8 cellular contexts compared by ENCODE assay signal in genomic region chr14:23478109-23478698, GRCh38. TPM values are rescaled to one million over a fixed set of nuclear protein-coding genes. Genes with fewer than 3 reads are reported as not detected.
DNase-seq lines count a peak whose midpoint lies in the region; ATAC-seq and TF ChIP-seq lines count a peak whose summit lies in the region.

No MANE protein-coding gene starts in this region.

- TF ChIP-seq EP300 in tibial nerve (IDR thresholded peaks at IDR 0.05) = no peak

- intact Hi-C loops in CD4-positive, alpha-beta memory T cell (cut with micrococcal nuclease) = loop anchor here (1.0 kb wide), 2 partner anchors 61 to 84 kb away; no protein-coding TSS in a partner anchor

- H3K27ac ChIP-seq in CD4-positive, alpha-beta memory T cell (ENCODE audit: low read depth, low read length) = no peak overlapping the region
- H3K27ac ChIP-seq in OCI-LY3 (ENCODE audit: low read length) = no peak overlapping the region
- H3K27ac ChIP-seq in osteoblast (ENCODE audit: low read depth, low read length) = no peak overlapping the region
- H3K27ac ChIP-seq in tibial nerve = no peak overlapping the region

- no peaks in the 10 kb centered on the region for H3K9me3 ChIP-seq in CD4-positive, alpha-beta memory T cell (ENCODE audit: control insufficient read depth in 1 of 2, low read length in 2 of 2)
- H3K9me3 ChIP-seq in OCI-LY3 (ENCODE audit: insufficient read depth, low read length) (no peaks in the 10 kb centered on the region), osteoblast (ENCODE audit: low read depth, low read length) (no peaks in the 10 kb centered on the region), tibial nerve (no peaks in the 10 kb centered on the region)

- H3K9ac ChIP-seq in OCI-LY3 (ENCODE audit: low read length) = no peak overlapping the region

- peaks cover 54 to 64% of the 10 kb centered on the region in 2 donors for H3K36me3 Mint-ChIP-seq in CD4-positive, alpha-beta memory T cell

- peak overlapping the region in 4 of 7 donors; percentile 0 to 83 (median 28) for H3K27ac Mint-ChIP-seq in CD4-positive, alpha-beta memory T cell

- TF ChIP-seq POLR2A in tibial nerve (IDR thresholded peaks at IDR 0.05) = no peak

- TF ChIP-seq CTCF in OCI-LY3 (IDR thresholded peaks at IDR 0.05; ENCODE audit: low read depth, low read length) = peak; percentile 81
- peak; percentile 67 for TF ChIP-seq CTCF in osteoblast (IDR thresholded peaks at IDR 0.05; ENCODE audit: extremely low read depth, low read depth, low read length)
- peak; percentile 53 to 84 (median 56) for TF ChIP-seq CTCF in tibial nerve (IDR thresholded peaks at IDR 0.05)

- H3K4me3 Mint-ChIP-seq in CD4-positive, alpha-beta memory T cell = no peak overlapping the region

- H2AFZ ChIP-seq in OCI-LY3 (ENCODE audit: low read depth, low read length) = no peak overlapping the region
- H2AFZ ChIP-seq in osteoblast (ENCODE audit: low read length) = no peak overlapping the region

- no peaks in the 10 kb centered on the region for H3K9me3 Mint-ChIP-seq in CD4-positive, alpha-beta memory T cell

- no peak overlapping the region for H3K4me3 ChIP-seq in CD4-positive, alpha-beta memory T cell (ENCODE audit: low read length in 2 of 2)
- H3K4me3 ChIP-seq in OCI-LY3 (ENCODE audit: low read length) (no peak overlapping the region), osteoblast (ENCODE audit: insufficient read depth, low read length) (no peak overlapping the region), tibial nerve (no peak overlapping the region)

- H3K36me3 ChIP-seq in CD4-positive, alpha-beta memory T cell (ENCODE audit: insufficient read depth, low read length) = peaks cover 37% of the 10 kb centered on the region
- H3K36me3 ChIP-seq in OCI-LY3 (replicated peaks; ENCODE audit: low read depth, low read length) (peaks cover 66% of the 10 kb centered on the region), osteoblast (ENCODE audit: insufficient read depth, low read length) (peaks cover 61% of the 10 kb centered on the region), tibial nerve (peaks cover 9 to 73% (median 22%) of the 10 kb centered on the region in 3 donors)

- CTCF ChIA-PET in CD4-positive, alpha-beta memory T cell (lab: Charles Lee; ENCODE audit: partially characterized antibody) = interaction anchor here (0.7 to 7.3 kb wide), 17 partner anchors 9 to 153 kb away, joined by 3 to 174 read pairs (median 5); partner anchors contain the start of genes AP1G2 and NGDN

- peaks cover 8% of the 10 kb centered on the region for H3K4me1 ChIP-seq in CD4-positive, alpha-beta memory T cell (ENCODE audit: insufficient read depth, low read length)
- H3K4me1 ChIP-seq in OCI-LY3 (ENCODE audit: low read length) (no peaks in the 10 kb centered on the region), osteoblast (ENCODE audit: insufficient read depth, low read length) (no peaks in the 10 kb centered on the region), tibial nerve (no peaks in the 10 kb centered on the region)

- no peaks in the 10 kb centered on the region for H3K27me3 ChIP-seq in CD4-positive, alpha-beta memory T cell (ENCODE audit: insufficient read depth, low read length)
- H3K27me3 ChIP-seq in OCI-LY3 (ENCODE audit: low read depth, low read length) (no peaks in the 10 kb centered on the region), osteoblast (ENCODE audit: insufficient read depth, low read length) (no peaks in the 10 kb centered on the region), tibial nerve (no peaks in the 10 kb centered on the region)

- no peaks in the 10 kb centered on the region for H3K27me3 Mint-ChIP-seq in CD4-positive, alpha-beta memory T cell

- POLR2A ChIA-PET in CD4-positive, alpha-beta memory T cell (lab: Charles Lee; ENCODE audit: partially characterized antibody) = interaction anchor here (0.7 to 3.2 kb wide), 4 partner anchors 9 to 85 kb away, joined by 3 to 19 read pairs (median 4); partner anchors contain the start of gene NGDN

- ATAC-seq in HG02588 (IDR thresholded peaks at IDR 0.05; ENCODE audit: unreplicated experiment) = no peak

- no peaks in the 10 kb centered on the region for H3K79me2 ChIP-seq in OCI-LY3 (ENCODE audit: low read length)
- no peaks in the 10 kb centered on the region for H3K79me2 ChIP-seq in osteoblast (ENCODE audit: insufficient read depth, low read length)

- 26 to 29% methylated on average over 4 of the region's 4 CpGs for WGBS in tibial nerve, 2 donors

- peak; percentile 67 to 73 (median 71) for DNase-seq in CD4-positive, alpha-beta memory T cell
- DNase-seq in HPDE6-E6E7 (ENCODE audit: extremely low spot score) = peak; percentile 21
- DNase-seq in activated T-cell treated with anti-CD3 and anti-CD28 coated beads for 1 hour (ENCODE audit: low read depth) = peak; percentile 51
- peak; percentile 58 for DNase-seq in fibroblast of gingiva (ENCODE audit: low read depth)
- DNase-seq in osteoblast (ENCODE audit: insufficient read length, low spot score, missing footprints) = peak; percentile 32
- DNase-seq in tibial nerve (ENCODE audit: low spot score in 2 of 2) = peak; percentile 20 to 74

- H4K20me1 ChIP-seq in OCI-LY3 (ENCODE audit: insufficient read depth, low read length) = peaks cover 11% of the 10 kb centered on the region
- H4K20me1 ChIP-seq in osteoblast (ENCODE audit: insufficient read depth, low read length) = peaks cover 13% of the 10 kb centered on the region

- H3K4me1 Mint-ChIP-seq in CD4-positive, alpha-beta memory T cell = peaks cover 4 to 12% (median 5%) of the 10 kb centered on the region in 4 donors

- H3K4me2 ChIP-seq in OCI-LY3 (ENCODE audit: low read length) (no peak overlapping the region), osteoblast (ENCODE audit: insufficient read depth, low read length) (no peak overlapping the region)

RNA-seq across cellular contexts. Expression of gene NGDN, which starts 8.7 kb away (rescaled TPM):
- 10 to 100 TPM; 60.7 to 63.5 TPM for total RNA-seq in CD4-positive, alpha-beta memory T cell
- polyA plus RNA-seq in CD4-positive, alpha-beta memory T cell = 10 to 100 TPM; 61.0 to 95.1 TPM
- total RNA-seq in osteoblast = 37.4 and 49.6 TPM in 2 replicates
- 10 to 100 TPM; 35.8 to 45.6 (median 36.5) TPM for total RNA-seq in tibial nerve

RNA-seq across cellular contexts. Expression of gene MYH7, which starts 42.7 kb away (rescaled TPM):
- not detected for total RNA-seq in CD4-positive, alpha-beta memory T cell
- polyA plus RNA-seq in CD4-positive, alpha-beta memory T cell = not detected
- total RNA-seq in osteoblast (not detected in 2 replicates), tibial nerve (under 1 TPM in 1 of 4 donors, not detected in 3; 0.90 TPM)

Comparison
In these comparisons a context has a peak if more than half of its experiments do, and no peak if none do; other contexts are left out.
1. DNase-seq: peak in every context shown above with its lines; median percentile 71 in CD4-positive, alpha-beta memory T cell; 58 in fibroblast of gingiva; 51 in activated T-cell treated with anti-CD3 and anti-CD28 coated beads for 1 hour; 47 in tibial nerve; 32 in osteoblast; 21 in HPDE6-E6E7.